Comparison of ENCODE assay signal across 31 cellular contexts in the genomic region with DNA sequence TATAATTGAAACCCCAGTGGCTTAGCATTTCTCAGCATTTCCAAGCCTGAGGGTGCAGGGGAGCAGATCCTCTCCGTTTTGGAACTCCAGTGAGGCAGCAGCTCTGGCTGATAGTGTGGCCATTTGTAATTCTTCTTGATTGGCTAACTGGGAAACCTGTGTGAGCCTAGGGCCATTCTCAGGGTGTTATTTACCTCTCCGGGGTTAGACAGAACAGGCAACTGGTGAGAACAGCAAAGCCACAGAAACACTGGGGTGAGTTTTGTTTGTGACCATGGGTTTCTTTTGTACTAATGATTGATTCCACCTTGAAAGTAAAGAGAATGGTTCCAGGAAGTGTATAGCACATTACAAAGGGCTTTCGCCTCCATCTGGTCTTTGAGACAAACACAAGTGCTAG. TPM values are rescaled to one million over a fixed set of nuclear protein-coding genes. Genes with fewer than 3 reads are reported as not detected.
"Had no signal": no experiment of that assay in that cellular context is flagged by ENCODE, and none has a peak within 500 bp of the region (broad histone marks: within the 10 kb centered on the region; RNA-seq: fewer than 3 reads in every experiment).

No MANE protein-coding gene starts in this region.

- H3K9me3 Mint-ChIP-seq: stimulated activated effector memory CD8-positive, alpha-beta T cell treated with anti-CD3 and anti-CD28 coated beads, Interleukin-12 subunit alpha, Interleukin-12 subunit beta, amount 100 ng/mL, for 72 hours; stimulated activated memory B cell treated with anti-CD40 and anti-IgM and Interleukin-4, amounts not matched to agents 10 μg/mL and 1 μg/mL and 100 μg/mL, for 72 hours; stimulated activated naive B cell treated with anti-CD40 and anti-IgM and Interleukin-4, amounts not matched to agents 10 μg/mL and 1 μg/mL and 100 μg/mL, for 72 hours; stimulated activated naive CD8-positive, alpha-beta T cell treated with anti-CD3 and anti-CD28 coated beads, Interleukin-15, amount 100 ng/mL, for 72 hours; stimulated activated naive CD8-positive, alpha-beta T cell treated with anti-CD3 and anti-CD28 coated beads, Interleukin-15, Interleukin-2, amounts not matched to agents 100 ng/mL and 50 ng/mL, for 24 hours had no signal

- H3K27ac ChIP-seq: stomach, suprapubic skin, testis, thoracic aorta, thyroid gland, tibial artery, tibial nerve, transverse colon, upper lobe of left lung, upper lobe of right lung, uterus, vagina had no signal

- H3K4me1 ChIP-seq: stomach, suprapubic skin, testis, thyroid gland, tibial artery, tibial nerve, transverse colon, upper lobe of left lung, upper lobe of right lung, uterus, vagina had no signal

- H3K4me3 Mint-ChIP-seq: stimulated activated effector memory CD8-positive, alpha-beta T cell treated with anti-CD3 and anti-CD28 coated beads, Interleukin-12 subunit alpha, Interleukin-12 subunit beta, amount 100 ng/mL, for 72 hours; stimulated activated memory B cell treated with anti-CD40 and anti-IgM and Interleukin-4, amounts not matched to agents 10 μg/mL and 1 μg/mL and 100 μg/mL, for 72 hours; stimulated activated naive B cell treated with anti-CD40 and anti-IgM and Interleukin-4, amounts not matched to agents 10 μg/mL and 1 μg/mL and 100 μg/mL, for 72 hours; stimulated activated naive CD8-positive, alpha-beta T cell treated with anti-CD3 and anti-CD28 coated beads, Interleukin-15, amount 100 ng/mL, for 72 hours; stimulated activated naive CD8-positive, alpha-beta T cell treated with anti-CD3 and anti-CD28 coated beads, Interleukin-15, Interleukin-2, amounts not matched to agents 100 ng/mL and 50 ng/mL, for 24 hours had no signal

- H3K4me3 ChIP-seq: stomach, suprapubic skin, testis, thoracic aorta, thyroid gland, tibial artery, tibial nerve, transverse colon, upper lobe of left lung, upper lobe of right lung, uterus, vagina had no signal

- DNase-seq: stimulated activated CD4-positive, alpha-beta T cell treated with anti-CD3 and anti-CD28 coated beads, Interleukin-2, amount 100 ng/mL, for 48 hours; stimulated activated CD4-positive, alpha-beta T cell treated with anti-CD3 and anti-CD28 coated beads, Interleukin-4, amount 100 ng/mL, for 1 hour; stimulated activated CD4-positive, alpha-beta T cell treated with anti-CD3 and anti-CD28 coated beads, Interleukin-4, amount 100 ng/mL, for 24 hours; stimulated activated CD4-positive, alpha-beta T cell treated with anti-CD3 and anti-CD28 coated beads, Interleukin-4, amount 100 ng/mL, for 4 hours; stimulated activated CD8-positive, alpha-beta memory T cell treated with anti-CD3 and anti-CD28 coated beads, Interleukin-4, amount 100 ng/mL, for 48 hours; stimulated activated naive B cell treated with anti-CD40 and anti-IgM and Interleukin-4, amounts not matched to agents 10 μg/mL and 1 μg/mL and 100 μg/mL, for 72 hours; stimulated activated naive CD4-positive, alpha-beta T cell; stimulated activated naive CD4-positive, alpha-beta T cell treated with Interleukin-2 at 50 U/mL for 16 hours; stimulated activated naive CD8-positive, alpha-beta T cell treated with anti-CD3 and anti-CD28 coated beads, Interleukin-15, amount 100 ng/mL, for 72 hours; stimulated activated naive CD8-positive, alpha-beta T cell treated with anti-CD3 and anti-CD28 coated beads, Interleukin-15, Interleukin-2, amounts not matched to agents 100 U/mL and 50 U/mL, for 24 hours; stomach; substantia nigra; testis; thyroid gland; tibial artery; transverse colon; trophoblast cell; upper lobe of left lung; upper lobe of right lung; uterus had no signal

- ATAC-seq: stimulated activated effector memory CD8-positive, alpha-beta T cell treated with anti-CD3 and anti-CD28 coated beads, Interleukin-12 subunit alpha, Interleukin-12 subunit beta, amount 100 ng/mL, for 72 hours; stimulated activated memory B cell treated with anti-CD40 and anti-IgM and Interleukin-4, amounts not matched to agents 10 μg/mL and 1 μg/mL and 100 μg/mL, for 72 hours; stimulated activated naive B cell treated with anti-CD40 and anti-IgM and Interleukin-4, amounts not matched to agents 10 μg/mL and 1 μg/mL and 100 μg/mL, for 72 hours; stimulated activated naive CD8-positive, alpha-beta T cell treated with anti-CD3 and anti-CD28 coated beads, Interleukin-15, amount 100 ng/mL, for 72 hours; stimulated activated naive CD8-positive, alpha-beta T cell treated with anti-CD3 and anti-CD28 coated beads, Interleukin-15, Interleukin-2, amounts not matched to agents 100 U/mL and 50 U/mL, for 24 hours; upper lobe of right lung had no signal

- H3K36me3 ChIP-seq: stomach, suprapubic skin, thoracic aorta, thyroid gland, tibial artery, tibial nerve, transverse colon, upper lobe of left lung, upper lobe of right lung, uterus, vagina had no signal

- H3K36me3 Mint-ChIP-seq: stimulated activated effector memory CD8-positive, alpha-beta T cell treated with anti-CD3 and anti-CD28 coated beads, Interleukin-12 subunit alpha, Interleukin-12 subunit beta, amount 100 ng/mL, for 72 hours; stimulated activated memory B cell treated with anti-CD40 and anti-IgM and Interleukin-4, amounts not matched to agents 10 μg/mL and 1 μg/mL and 100 μg/mL, for 72 hours; stimulated activated naive B cell treated with anti-CD40 and anti-IgM and Interleukin-4, amounts not matched to agents 10 μg/mL and 1 μg/mL and 100 μg/mL, for 72 hours had no signal

- H3K27me3 ChIP-seq: suprapubic skin, testis, thyroid gland, tibial artery, tibial nerve, transverse colon, upper lobe of left lung, upper lobe of right lung, uterus, vagina had no signal

- H3K9me3 ChIP-seq: testis, thoracic aorta, thyroid gland, tibial artery, transverse colon, upper lobe of left lung, upper lobe of right lung, uterus, vagina had no signal

- H3K27ac Mint-ChIP-seq: stimulated activated effector memory CD8-positive, alpha-beta T cell treated with anti-CD3 and anti-CD28 coated beads, Interleukin-12 subunit alpha, Interleukin-12 subunit beta, amount 100 ng/mL, for 72 hours; stimulated activated memory B cell treated with anti-CD40 and anti-IgM and Interleukin-4, amounts not matched to agents 10 μg/mL and 1 μg/mL and 100 μg/mL, for 72 hours; stimulated activated naive B cell treated with anti-CD40 and anti-IgM and Interleukin-4, amounts not matched to agents 10 μg/mL and 1 μg/mL and 100 μg/mL, for 72 hours; stimulated activated naive CD8-positive, alpha-beta T cell treated with anti-CD3 and anti-CD28 coated beads, Interleukin-15, amount 100 ng/mL, for 72 hours; stimulated activated naive CD8-positive, alpha-beta T cell treated with anti-CD3 and anti-CD28 coated beads, Interleukin-15, Interleukin-2, amounts not matched to agents 100 ng/mL and 50 ng/mL, for 24 hours had no signal

- H3K4me1 Mint-ChIP-seq: stimulated activated effector memory CD8-positive, alpha-beta T cell treated with anti-CD3 and anti-CD28 coated beads, Interleukin-12 subunit alpha, Interleukin-12 subunit beta, amount 100 ng/mL, for 72 hours; stimulated activated memory B cell treated with anti-CD40 and anti-IgM and Interleukin-4, amounts not matched to agents 10 μg/mL and 1 μg/mL and 100 μg/mL, for 72 hours; stimulated activated naive B cell treated with anti-CD40 and anti-IgM and Interleukin-4, amounts not matched to agents 10 μg/mL and 1 μg/mL and 100 μg/mL, for 72 hours; stimulated activated naive CD8-positive, alpha-beta T cell treated with anti-CD3 and anti-CD28 coated beads, Interleukin-15, amount 100 ng/mL, for 72 hours had no signal

RNA-seq across cellular contexts. Expression of a gene that starts 2.4 kb away (rescaled TPM):
- total RNA-seq: stomach, subcutaneous adipose tissue, suprapubic skin, temporal lobe, testis, thoracic aorta, thyroid gland, tibial nerve, transverse colon, upper lobe of left lung, upper lobe of right lung, ureter, urinary bladder, uterus, vagina had no signal
- polyA plus RNA-seq: stomach, urinary bladder had no signal

RNA-seq across cellular contexts. Expression of a gene that starts 21.2 kb away (rescaled TPM):
- total RNA-seq: stomach, subcutaneous adipose tissue, suprapubic skin, temporal lobe, testis, thoracic aorta, thyroid gland, tibial nerve, transverse colon, upper lobe of left lung, upper lobe of right lung, ureter, urinary bladder, uterus, vagina had no signal
- polyA plus RNA-seq: stomach, urinary bladder had no signal

RNA-seq across cellular contexts. Expression of a gene that starts 25.9 kb away (rescaled TPM):
- total RNA-seq: stomach, subcutaneous adipose tissue, suprapubic skin, temporal lobe, testis, thoracic aorta, thyroid gland, tibial nerve, transverse colon, upper lobe of left lung, upper lobe of right lung, ureter, urinary bladder, uterus, vagina had no signal
- polyA plus RNA-seq: stomach, urinary bladder had no signal
